ENCODE assay signal across 1 cellular context in the genomic region with DNA sequence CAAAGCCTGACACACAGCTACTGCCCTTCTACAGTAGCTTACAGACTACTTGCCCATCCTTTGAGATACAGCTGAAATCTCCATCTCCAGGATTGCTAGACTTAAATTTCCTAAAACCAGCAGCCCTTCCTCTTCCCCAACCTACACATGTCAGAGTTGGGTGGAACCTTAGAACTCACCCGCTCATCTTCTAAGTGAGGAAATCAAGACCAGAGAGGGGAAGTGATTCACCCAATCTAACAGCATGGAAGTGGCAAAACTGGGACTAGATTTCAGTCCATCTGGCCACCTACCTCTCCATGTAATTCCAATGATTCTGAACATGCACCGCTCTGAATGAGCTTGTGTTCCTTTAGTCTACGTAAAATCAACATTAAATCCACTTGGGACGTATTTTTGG.
TF ChIP-seq lines count a peak whose summit lies in the region.

No MANE protein-coding gene starts in this region.

TF ChIP-seq in endothelial cell of umbilical vein, 7 proteins besides CTCF, POLR2A, EP300 and RAD21:
- TF ChIP-seq MYC (IDR thresholded peaks at IDR 0.05; ENCODE audit: low read depth, low read length) (no peak), POLR2AphosphoS5 (IDR thresholded peaks at IDR 0.05; ENCODE audit: insufficient read depth, low read depth, low read length) (no peak), GATA2 (IDR thresholded peaks at IDR 0.05; ENCODE audit: insufficient read depth, insufficient read length, low read depth, low read length) (no peak), EZH2 (IDR thresholded peaks at IDR 0.05; ENCODE audit: borderline replicate concordance, low read depth, low read length, severe bottlenecking) (no peak), JUN (IDR thresholded peaks at IDR 0.05; ENCODE audit: borderline replicate concordance, insufficient read depth, insufficient read length, low read depth) (no peak), FOS (IDR thresholded peaks at IDR 0.05; ENCODE audit: borderline replicate concordance, insufficient read depth, low read length) (no peak)
- TF ChIP-seq, protein P1, sequence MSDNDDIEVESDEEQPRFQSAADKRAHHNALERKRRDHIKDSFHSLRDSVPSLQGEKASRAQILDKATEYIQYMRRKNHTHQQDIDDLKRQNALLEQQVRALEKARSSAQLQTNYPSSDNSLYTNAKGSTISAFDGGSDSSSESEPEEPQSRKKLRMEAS (IDR thresholded peaks at IDR 0.05; ENCODE audit: insufficient read depth, insufficient read length): no peak
